Comparison of ENCODE assay signal across 14 cellular contexts in genomic region chr16:46813611-46814010, GRCh38.
"Had no signal": no experiment of that assay in that cellular context is flagged by ENCODE, and none has a peak within 500 bp of the region (broad histone marks: within the 10 kb centered on the region; RNA-seq: fewer than 3 reads in every experiment).

No MANE protein-coding gene starts in this region.

- H3K27ac ChIP-seq: adrenal gland, epithelial cell of prostate, pancreas, spleen, thoracic aorta, upper lobe of right lung had no signal

- H3K4me1 Mint-ChIP-seq: endodermal cell had no signal

- H3K36me3 Mint-ChIP-seq: natural killer cell had no signal

- H3K9me3 ChIP-seq: adrenal gland, pancreas, thoracic aorta, upper lobe of right lung had no signal

- H3K36me3 ChIP-seq: adrenal gland, pancreas, thoracic aorta, upper lobe of right lung had no signal

- H3K4me1 ChIP-seq: upper lobe of right lung had no signal

- DNase-seq: activated CD8-positive, alpha-beta memory T cell treated with anti-CD3 and anti-CD28 coated beads, Interleukin-2, amount 50 U/mL, for 48 hours; activated naive CD4-positive, alpha-beta T cell treated with anti-CD3 and anti-CD28 coated beads, Interleukin-2, amount 50 U/mL, for 16 hours; adrenal gland; endodermal cell; foreskin fibroblast; mesenchymal stem cell; natural killer cell; pancreas; spleen; stimulated activated CD4-positive, alpha-beta T cell treated with anti-CD3 and anti-CD28 coated beads, Interleukin-4, amount 100 ng/mL, for 4 hours; upper lobe of right lung had no signal

- ATAC-seq: natural killer cell, pancreas, upper lobe of right lung had no signal

- H3K27ac Mint-ChIP-seq: endodermal cell had no signal

- H3K27me3 Mint-ChIP-seq: stimulated activated memory B cell treated with anti-CD40 and anti-IgM and Interleukin-4, amounts not matched to agents 10 μg/mL and 1 μg/mL and 100 μg/mL, for 72 hours had no signal

- H3K4me3 Mint-ChIP-seq: endodermal cell; natural killer cell; stimulated activated memory B cell treated with anti-CD40 and anti-IgM and Interleukin-4, amounts not matched to agents 10 μg/mL and 1 μg/mL and 100 μg/mL, for 72 hours had no signal

- H3K27me3 ChIP-seq: adrenal gland, pancreas, spleen, upper lobe of right lung had no signal

- H3K4me3 ChIP-seq: adrenal gland, pancreas, spleen, thoracic aorta, upper lobe of right lung had no signal
